21 cellular contexts compared by ENCODE assay signal in the genomic region with DNA sequence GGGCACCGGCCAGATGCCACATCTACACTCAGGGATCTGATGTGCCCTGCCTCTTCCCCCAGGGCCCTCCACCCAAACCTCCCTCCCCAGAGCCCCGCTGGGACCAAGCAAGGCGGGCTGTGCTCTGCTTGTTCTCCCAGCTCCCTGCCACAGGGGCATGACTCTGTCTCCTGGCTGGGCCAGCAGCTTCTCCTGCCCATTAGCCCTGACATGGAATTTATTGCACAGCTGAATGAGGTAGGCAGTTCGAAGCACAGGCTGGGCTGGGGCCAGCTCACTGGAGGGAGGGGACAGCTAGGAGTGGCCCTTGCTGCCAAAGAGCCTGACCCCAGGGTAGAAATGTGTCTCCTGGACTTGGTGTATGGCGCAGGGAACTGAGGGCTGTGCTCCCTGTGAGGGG.
"Had no signal": no experiment of that assay in that cellular context is flagged by ENCODE, and none has a peak within 500 bp of the region (broad histone marks: within the 10 kb centered on the region; RNA-seq: fewer than 3 reads in every experiment).

No MANE protein-coding gene starts in this region.

- ATAC-seq: mucosa of descending colon; natural killer cell treated with Interleukin-12 subunit alpha and Interleukin-12 subunit beta and Interleukin-15 and Interleukin-18, amount 100 ng/mL, for 72 hours; right cardiac atrium; stimulated activated memory B cell treated with anti-CD40 and anti-IgM and Interleukin-4, amounts not matched to agents 10 μg/mL and 1 μg/mL and 100 μg/mL, for 72 hours; stimulated activated naive CD8-positive, alpha-beta T cell treated with anti-CD3 and anti-CD28 coated beads, Interleukin-15, Interleukin-2, amounts not matched to agents 100 U/mL and 50 U/mL, for 24 hours had no signal

- H3K27me3 ChIP-seq: colonic mucosa, esophagus squamous epithelium, heart right ventricle, sigmoid colon, testis, tibial artery had no signal

- H3K9me3 ChIP-seq: colonic mucosa, esophagus squamous epithelium, heart right ventricle, mucosa of descending colon, prostate gland, sigmoid colon, testis, tibial artery had no signal

- DNase-seq: colonic mucosa; effector memory CD4-positive, alpha-beta T cell; esophagus squamous epithelium; foreskin melanocyte; glutamatergic neuron; heart right ventricle; hippocampal formation; kidney glomerular epithelial cell; mesenchymal stem cell; naive B cell; right cardiac atrium; sigmoid colon; stimulated activated CD4-positive, alpha-beta T cell treated with anti-CD3 and anti-CD28 coated beads, Interleukin-4, amount 100 ng/mL, for 4 hours; stimulated activated naive CD8-positive, alpha-beta T cell treated with anti-CD3 and anti-CD28 coated beads, Interleukin-15, Interleukin-2, amounts not matched to agents 100 U/mL and 50 U/mL, for 24 hours; substantia nigra; testis; tibial artery had no signal

- H3K36me3 ChIP-seq: colonic mucosa had no signal

- H3K27ac ChIP-seq: colonic mucosa, esophagus squamous epithelium, heart right ventricle, prostate gland, sigmoid colon, testis, tibial artery had no signal

- H3K4me3 ChIP-seq: colonic mucosa, esophagus squamous epithelium, heart right ventricle, mucosa of descending colon, prostate gland, sigmoid colon, testis, tibial artery had no signal

- H3K4me1 ChIP-seq: colonic mucosa, prostate gland, sigmoid colon, testis, tibial artery had no signal
